In genomic region chr14:97779140-97779539, GRCh38 we compare ENCODE assay signal across 25 cellular contexts.
"Had no signal": no experiment of that assay in that cellular context is flagged by ENCODE, and none has a peak within 500 bp of the region (broad histone marks: within the 10 kb centered on the region; RNA-seq: fewer than 3 reads in every experiment).

No MANE protein-coding gene starts in this region.

- FAIRE-seq: pancreas had no signal

- H3K27me3 ChIP-seq: right atrium auricular region, stomach, testis, thyroid gland, transverse colon, upper lobe of left lung, vagina had no signal

- H3K4me3 ChIP-seq: lower lobe of right lung, pancreas, prostate gland, right atrium auricular region, skin epidermis, stomach, testis, thyroid gland, transverse colon, upper lobe of left lung, vagina had no signal

- DNase-seq: islet precursor cell; lower lobe of right lung; mammary epithelial cell; mesenchymal stem cell; naive thymus-derived CD8-positive, alpha-beta T cell; pancreas; posterior cingulate gyrus; stimulated activated CD4-positive, alpha-beta T cell treated with anti-CD3 and anti-CD28 coated beads, Interleukin-12 subunit alpha, Interleukin-12 subunit beta, amount 100 ng/mL, for 4 hours; stimulated activated CD4-positive, alpha-beta T cell treated with anti-CD3 and anti-CD28 coated beads, Interleukin-15, amount 100 ng/mL, for 24 hours; stimulated activated CD4-positive, alpha-beta T cell treated with anti-CD3 and anti-CD28 coated beads, Interleukin-2, amount 100 ng/mL, for 24 hours; stimulated activated CD4-positive, alpha-beta T cell treated with anti-CD3 and anti-CD28 coated beads, Interleukin-4, amount 100 ng/mL, for 1 hour; stimulated activated naive B cell treated with anti-CD40 and anti-IgM and Interleukin-4, amounts not matched to agents 10 μg/mL and 1 μg/mL and 100 μg/mL, for 72 hours; stimulated activated naive CD8-positive, alpha-beta T cell treated with anti-CD3 and anti-CD28 coated beads, Interleukin-15, Interleukin-2, amounts not matched to agents 100 U/mL and 50 U/mL, for 24 hours; stomach; testis; thyroid gland; transverse colon; upper lobe of left lung had no signal

- H3K4me3 Mint-ChIP-seq: nephron; neural crest cell; stimulated activated naive B cell treated with anti-CD40 and anti-IgM and Interleukin-4, amounts not matched to agents 10 μg/mL and 1 μg/mL and 100 μg/mL, for 72 hours had no signal

- H3K36me3 Mint-ChIP-seq: naive thymus-derived CD8-positive, alpha-beta T cell; stimulated activated naive B cell treated with anti-CD40 and anti-IgM and Interleukin-4, amounts not matched to agents 10 μg/mL and 1 μg/mL and 100 μg/mL, for 72 hours had no signal

- ATAC-seq: lower lobe of right lung; naive thymus-derived CD8-positive, alpha-beta T cell; pancreas; sciatic nerve; stimulated activated naive B cell treated with anti-CD40 and anti-IgM and Interleukin-4, amounts not matched to agents 10 μg/mL and 1 μg/mL and 100 μg/mL, for 72 hours; stimulated activated naive CD8-positive, alpha-beta T cell treated with anti-CD3 and anti-CD28 coated beads, Interleukin-15, Interleukin-2, amounts not matched to agents 100 U/mL and 50 U/mL, for 24 hours had no signal

- H3K27me3 Mint-ChIP-seq: naive thymus-derived CD8-positive, alpha-beta T cell; stimulated activated naive B cell treated with anti-CD40 and anti-IgM and Interleukin-4, amounts not matched to agents 10 μg/mL and 1 μg/mL and 100 μg/mL, for 72 hours had no signal

- H3K9me3 ChIP-seq: lower lobe of right lung, pancreas, prostate gland, right atrium auricular region, stomach, testis, thyroid gland, transverse colon, upper lobe of left lung, vagina had no signal

- H3K9me3 Mint-ChIP-seq: naive thymus-derived CD8-positive, alpha-beta T cell; nephron had no signal

- H3K4me1 ChIP-seq: lower lobe of right lung, pancreas, prostate gland, right atrium auricular region, stomach, testis, thyroid gland, transverse colon, upper lobe of left lung, vagina had no signal

- H3K27ac ChIP-seq: lower lobe of right lung, pancreas, prostate gland, right atrium auricular region, skin epidermis, stomach, testis, thyroid gland, transverse colon, upper lobe of left lung, vagina had no signal

- H3K36me3 ChIP-seq: lower lobe of right lung, pancreas, prostate gland, right atrium auricular region, stomach, thyroid gland, transverse colon, upper lobe of left lung, vagina had no signal

- H3K27ac Mint-ChIP-seq: nephron; stimulated activated naive B cell treated with anti-CD40 and anti-IgM and Interleukin-4, amounts not matched to agents 10 μg/mL and 1 μg/mL and 100 μg/mL, for 72 hours had no signal

- H3K4me1 Mint-ChIP-seq: nephron; stimulated activated naive B cell treated with anti-CD40 and anti-IgM and Interleukin-4, amounts not matched to agents 10 μg/mL and 1 μg/mL and 100 μg/mL, for 72 hours had no signal
